Comparison of ENCODE assay signal across 12 cellular contexts in genomic region chr14:60845523-60845922, GRCh38.
DNase-seq lines count a peak whose midpoint lies in the region; ATAC-seq and TF ChIP-seq lines count a peak whose summit lies in the region.
"Had no signal": no experiment of that assay in that cellular context is flagged by ENCODE, and none has a peak within 500 bp of the region (broad histone marks: within the 10 kb centered on the region; RNA-seq: fewer than 3 reads in every experiment).

No MANE protein-coding gene starts in this region.

- H3K27me3 Mint-ChIP-seq in endodermal cell (ENCODE audit: insufficient read depth) = no peaks in the 10 kb centered on the region
- H3K27me3 Mint-ChIP-seq: stimulated activated naive CD8-positive, alpha-beta T cell treated with anti-CD3 and anti-CD28 coated beads, Interleukin-15, Interleukin-2, amounts not matched to agents 100 ng/mL and 50 ng/mL, for 24 hours had no signal

- peaks cover 13% of the 10 kb centered on the region for H3K36me3 ChIP-seq in endodermal cell (ENCODE audit: control insufficient read depth, insufficient read depth, low read length)
- peaks cover 24% of the 10 kb centered on the region for H3K36me3 ChIP-seq in GM23248 (ENCODE audit: low read depth)
- peaks cover 6 to 47% of the 10 kb centered on the region in 2 experiments for H3K36me3 ChIP-seq in SK-N-SH (replicated peaks in 1 of 2; ENCODE audit: control insufficient read depth in 1 of 2, insufficient read depth in 2 of 2, low read length in 1 of 2)

- H3F3A ChIP-seq in GM23248 (ENCODE audit: insufficient read depth) (peaks cover 7% of the 10 kb centered on the region; the same call in 1 of the 2 replicates), SK-N-SH (replicated peaks; ENCODE audit: insufficient read depth) (peaks cover 13% of the 10 kb centered on the region)

- H3K9me2 ChIP-seq in GM23248 (ENCODE audit: insufficient read depth) (no peaks in the 10 kb centered on the region), SK-N-SH (no peaks in the 10 kb centered on the region)

- no peaks in the 10 kb centered on the region for H3K4me1 ChIP-seq in endodermal cell (ENCODE audit: control insufficient read depth, insufficient read depth, low read length)
- H3K4me1 ChIP-seq in GM23248 (ENCODE audit: insufficient read depth) = no peaks in the 10 kb centered on the region
- no peaks in the 10 kb centered on the region for H3K4me1 ChIP-seq in SK-N-SH (ENCODE audit: control insufficient read depth in 1 of 2, insufficient read depth in 2 of 2, low read depth in 1 of 2, low read length in 1 of 2)

- H2AFZ ChIP-seq in GM23248 = no peak overlapping the region
- no peak overlapping the region for H2AFZ ChIP-seq in SK-N-SH (ENCODE audit: low read depth)

- DNase-seq in GM10266 (ENCODE audit: extremely low spot score) = peak; percentile 18
- peak; percentile 59 for DNase-seq in NOMO-1 treated with dmso at 0.1 percent for 144 hours (lab: John Stamatoyannopoulos, UW; ENCODE audit: unreplicated experiment)
- DNase-seq in endodermal cell = no peak
- DNase-seq in GM23248 = no peak
- DNase-seq in cardiac septum (ENCODE audit: low spot score) = no peak
- DNase-seq in SK-N-SH = no peak
- DNase-seq: activated naive CD4-positive, alpha-beta T cell treated with anti-CD3 and anti-CD28 coated beads for 36 hours; NCI-H1092 treated with DMSO at 0.1 percent for 48 hours had no signal

- POLR2A ChIA-PET in SK-N-SH (lab: Yijun Ruan, JAX) = no interaction called here

- H3K4me2 ChIP-seq in GM23248 (ENCODE audit: unreplicated experiment) = no peak overlapping the region
- no peak overlapping the region for H3K4me2 ChIP-seq in SK-N-SH

- H3K9me3 Mint-ChIP-seq in endodermal cell = peaks cover 21% of the 10 kb centered on the region

- H3K27ac ChIP-seq in endodermal cell (ENCODE audit: low read depth, low read length) (no peak overlapping the region), GM23248 (no peak overlapping the region), SK-N-SH (ENCODE audit: low read depth in 2 of 2, low read length in 1 of 2) (no peak overlapping the region)

- TF ChIP-seq CTCF in GM10266 (IDR thresholded peaks at IDR 0.05; ENCODE audit: control insufficient read depth, insufficient read depth, low read depth, missing control alignments) (no peak), endodermal cell (conservative IDR thresholded peaks at IDR 0.05) (no peak), SK-N-SH (IDR thresholded peaks at IDR 0.05) (no peak)

- H3K4me1 Mint-ChIP-seq in endodermal cell = no peaks in the 10 kb centered on the region

- ATAC-seq in GM19467 (IDR thresholded peaks at IDR 0.05; ENCODE audit: unreplicated experiment) (peak; percentile 95), HG03064 (IDR thresholded peaks at IDR 0.05; ENCODE audit: low read depth, unreplicated experiment) (peak; percentile 92)
- ATAC-seq: sciatic nerve had no signal

- H3K4me3 Mint-ChIP-seq in endodermal cell = no peak overlapping the region
- H3K4me3 Mint-ChIP-seq: activated naive CD4-positive, alpha-beta T cell treated with anti-CD3 and anti-CD28 coated beads for 36 hours; stimulated activated naive CD8-positive, alpha-beta T cell treated with anti-CD3 and anti-CD28 coated beads, Interleukin-15, Interleukin-2, amounts not matched to agents 100 ng/mL and 50 ng/mL, for 24 hours had no signal

- H4K20me1 ChIP-seq in GM23248 (ENCODE audit: insufficient read depth) (no peaks in the 10 kb centered on the region), SK-N-SH (ENCODE audit: insufficient read depth) (no peaks in the 10 kb centered on the region)

- TF ChIP-seq RAD21 in SK-N-SH (IDR thresholded peaks at IDR 0.05; ENCODE audit: low read length) = no peak

- no peak for TF ChIP-seq EP300 in SK-N-SH (IDR thresholded peaks at IDR 0.05; ENCODE audit: borderline replicate concordance in 1 of 2, low read depth in 1 of 2, low read length in 1 of 2)

- H3K9me3 ChIP-seq in endodermal cell (ENCODE audit: control insufficient read depth, low read length) (peaks cover 28% of the 10 kb centered on the region), GM23248 (ENCODE audit: low read depth) (no peaks in the 10 kb centered on the region), SK-N-SH (peaks cover 20% of the 10 kb centered on the region)

- in situ Hi-C loops in GM23248 (cut with MboI) = no loop called here

- no peak overlapping the region for H3K27ac Mint-ChIP-seq in endodermal cell
- H3K27ac Mint-ChIP-seq: activated naive CD4-positive, alpha-beta T cell treated with anti-CD3 and anti-CD28 coated beads for 36 hours; stimulated activated naive CD8-positive, alpha-beta T cell treated with anti-CD3 and anti-CD28 coated beads, Interleukin-15, Interleukin-2, amounts not matched to agents 100 ng/mL and 50 ng/mL, for 24 hours had no signal

- CTCF ChIA-PET in SK-N-SH (lab: Yijun Ruan, JAX) = no interaction called here

- no CpG with 5 or more reads among the region's 1 CpG for WGBS in endodermal cell (ENCODE audit: insufficient coverage in 1 of 2, insufficient read length in 1 of 2), 2 experiments
- WGBS in GM23248 (ENCODE audit: low coverage in 1 of 2, low lambda C conversion rate in 2 of 2, missing lambda C conversion rate in 2 of 2), 2 experiments = 36 to 37% methylated on average over 1 of the region's 1 CpG
- WGBS in SK-N-SH (ENCODE audit: low lambda C conversion rate) = 14% methylated on average over 1 of the region's 1 CpG

- peaks cover 33% of the 10 kb centered on the region for H3K36me3 Mint-ChIP-seq in endodermal cell (ENCODE audit: low read depth)

- H3K27me3 ChIP-seq in endodermal cell (ENCODE audit: control insufficient read depth, insufficient read depth, low read length, poor library complexity, severe bottlenecking) (no peaks in the 10 kb centered on the region), GM23248 (replicated peaks; ENCODE audit: insufficient read depth) (no peaks in the 10 kb centered on the region), SK-N-SH (ENCODE audit: insufficient read depth) (no peaks in the 10 kb centered on the region)

- no peaks in the 10 kb centered on the region for H3K79me2 ChIP-seq in GM23248 (ENCODE audit: insufficient read depth)
- H3K79me2 ChIP-seq in SK-N-SH (ENCODE audit: insufficient read depth) = 0 out of 2 replicates have a peak, but pooled peaks cover 3% of the 10 kb centered on the region

- H3K9ac ChIP-seq in endodermal cell (ENCODE audit: extremely low read depth, low read length, poor library complexity, severe bottlenecking) = no peak overlapping the region
- no peak overlapping the region for H3K9ac ChIP-seq in GM23248
- no peak overlapping the region for H3K9ac ChIP-seq in SK-N-SH

- intact Hi-C loops in cardiac septum (cut with DNase I) = no loop called here

- no peak overlapping the region for H3K4me3 ChIP-seq in endodermal cell (ENCODE audit: low read length)
- H3K4me3 ChIP-seq in GM23248 = no peak overlapping the region
- no peak overlapping the region for H3K4me3 ChIP-seq in SK-N-SH (ENCODE audit: low read depth in 2 of 2, low read length in 1 of 2)

TF ChIP-seq in SK-N-SH, 30 proteins besides CTCF, POLR2A, EP300 and RAD21 (continues in another document):
- no peak for TF ChIP-seq GATA2 (CRISPR knock-in tag; IDR thresholded peaks at IDR 0.05)
- TF ChIP-seq SIN3A (IDR thresholded peaks at IDR 0.05; ENCODE audit: borderline replicate concordance, low read depth, low read length) = no peak
- no peak for TF ChIP-seq MXI1 (IDR thresholded peaks at IDR 0.05; ENCODE audit: low read depth, low read length)
- TF ChIP-seq REST (IDR thresholded peaks at IDR 0.05; ENCODE audit: low read depth, low read length) = no peak
- TF ChIP-seq FOXM1 (IDR thresholded peaks at IDR 0.05; ENCODE audit: low read depth) = no peak
- no peak for TF ChIP-seq MEF2A (IDR thresholded peaks at IDR 0.05; ENCODE audit: borderline replicate concordance, low read depth)
- TF ChIP-seq TAF1 (IDR thresholded peaks at IDR 0.05; ENCODE audit: borderline replicate concordance, low read depth, low read length) = no peak
- TF ChIP-seq, protein P1, sequence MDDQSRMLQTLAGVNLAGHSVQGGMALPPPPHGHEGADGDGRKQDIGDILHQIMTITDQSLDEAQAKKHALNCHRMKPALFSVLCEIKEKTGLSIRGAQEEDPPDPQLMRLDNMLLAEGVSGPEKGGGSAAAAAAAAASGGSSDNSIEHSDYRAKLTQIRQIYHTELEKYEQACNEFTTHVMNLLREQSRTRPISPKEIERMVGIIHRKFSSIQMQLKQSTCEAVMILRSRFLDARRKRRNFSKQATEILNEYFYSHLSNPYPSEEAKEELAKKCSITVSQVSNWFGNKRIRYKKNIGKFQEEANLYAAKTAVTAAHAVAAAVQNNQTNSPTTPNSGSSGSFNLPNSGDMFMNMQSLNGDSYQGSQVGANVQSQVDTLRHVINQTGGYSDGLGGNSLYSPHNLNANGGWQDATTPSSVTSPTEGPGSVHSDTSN (IDR thresholded peaks at IDR 0.05) = no peak
- no peak for TF ChIP-seq RXRA (IDR thresholded peaks at IDR 0.05; ENCODE audit: borderline replicate concordance, low read depth)
- TF ChIP-seq EZH2phosphoT487 (IDR thresholded peaks at IDR 0.05; ENCODE audit: borderline replicate concordance, low read depth) = no peak
- TF ChIP-seq CHD2 (IDR thresholded peaks at IDR 0.05; ENCODE audit: low read length, partially characterized antibody) = no peak

Comparison
In these comparisons a context has a peak if more than half of its experiments do, and no peak if none do; other contexts are left out.
1. DNase-seq: peak in GM10266 (single experiment) and NOMO-1 treated with dmso at 0.1 percent for 144 hours (single experiment); none in endodermal cell (single experiment), GM23248 (single experiment), cardiac septum (single experiment) and SK-N-SH (single experiment).